In genomic region chr16:29810699-29811169, GRCh38 we compare ENCODE assay signal across 8 cellular contexts. TPM values are rescaled to one million over a fixed set of nuclear protein-coding genes. Genes with fewer than 3 reads are reported as not detected.
DNase-seq lines count a peak whose midpoint lies in the region; TF ChIP-seq lines count a peak whose summit lies in the region.

No MANE protein-coding gene starts in this region.

- H4K20me1 ChIP-seq in OCI-LY1 (ENCODE audit: insufficient read depth, low read length) = no peaks in the 10 kb centered on the region

- peaks cover 3 to 28% (median 4%) of the 10 kb centered on the region in 3 donors for H3K36me3 Mint-ChIP-seq in CD8-positive, alpha-beta memory T cell
- H3K36me3 Mint-ChIP-seq in endodermal cell (ENCODE audit: low read depth) = peaks cover 22% of the 10 kb centered on the region

- no peak overlapping the region for H2BK120ac ChIP-seq in trophoblast cell (ENCODE audit: insufficient read depth, low read length, poor library complexity)

- H3K36me3 ChIP-seq in CD8-positive, alpha-beta memory T cell (ENCODE audit: insufficient read depth, low read length) = peaks cover 5% of the 10 kb centered on the region
- H3K36me3 ChIP-seq in OCI-LY1 (ENCODE audit: insufficient read depth, low read length) = peaks cover 36% of the 10 kb centered on the region
- peaks cover 25% of the 10 kb centered on the region for H3K36me3 ChIP-seq in endodermal cell (ENCODE audit: control insufficient read depth, insufficient read depth, low read length)
- H3K36me3 ChIP-seq in trophoblast cell (ENCODE audit: control insufficient read depth in 1 of 2, insufficient read depth in 2 of 2, low read length in 2 of 2) = peaks cover 23 to 25% of the 10 kb centered on the region in 2 experiments

- H3K27ac ChIP-seq in CD8-positive, alpha-beta memory T cell (ENCODE audit: low read depth, low read length) = peak overlapping the region; percentile 79
- no peak overlapping the region for H3K27ac ChIP-seq in OCI-LY1 (ENCODE audit: low read depth, low read length, poor library complexity, severe bottlenecking)
- H3K27ac ChIP-seq in endodermal cell (ENCODE audit: low read depth, low read length) = peak overlapping the region; percentile 3
- H3K27ac ChIP-seq in trophoblast cell (ENCODE audit: low read depth, low read length) = peak overlapping the region; percentile 44

- no peak overlapping the region for H4K12ac ChIP-seq in trophoblast cell (ENCODE audit: low read depth, low read length)

- peak overlapping the region; percentile 15 for H3K18ac ChIP-seq in trophoblast cell (ENCODE audit: low read length)

- CTCF ChIA-PET in CD8-positive, alpha-beta memory T cell (lab: Charles Lee) = interaction anchor here (1.1 to 5.0 kb wide), 3 partner anchors 8 to 110 kb away, joined by 7 to 92 read pairs (median 11); partner anchors contain the start of genes MVP and PAGR1

- no peaks in the 10 kb centered on the region for H3K9me3 ChIP-seq in CD8-positive, alpha-beta memory T cell (ENCODE audit: low read length)
- H3K9me3 ChIP-seq in OCI-LY1 (ENCODE audit: low read length) (no peaks in the 10 kb centered on the region), endodermal cell (ENCODE audit: control insufficient read depth, low read length) (no peaks in the 10 kb centered on the region), trophoblast cell (ENCODE audit: insufficient read depth, low read depth, low read length) (peaks cover 4% of the 10 kb centered on the region)

- 13 to 18% methylated on average over 6 to 9 of the region's 9 CpGs for WGBS in endodermal cell (ENCODE audit: insufficient coverage in 1 of 2, insufficient read length in 1 of 2), 2 experiments
- no CpG with 5 or more reads among the region's 9 CpGs for WGBS in trophoblast cell (ENCODE audit: extremely low coverage, insufficient coverage, insufficient read length)

- no peak overlapping the region for H4K8ac ChIP-seq in trophoblast cell (ENCODE audit: low read depth, low read length)

- no peak for DNase-seq in CD8-positive, alpha-beta memory T cell
- DNase-seq in endodermal cell (peak; percentile 59), trophoblast cell (no peak), dedifferentiated amniotic fluid mesenchymal stem cell (ENCODE audit: extremely low spot score) (no peak)
- DNase-seq in stimulated activated CD4-positive, alpha-beta T cell treated with anti-CD3 and anti-CD28 coated beads, Interleukin-4, amount 100 ng/mL, for 4 hours = no peak
- no peak for DNase-seq in stimulated activated CD4-positive, alpha-beta T cell treated with anti-CD3 and anti-CD28 coated beads, Interleukin-15, amount 100 ng/mL, for 24 hours
- no peak for DNase-seq in stimulated activated CD4-positive, alpha-beta T cell treated with anti-CD3 and anti-CD28 coated beads, Interleukin-2, amount 100 ng/mL, for 48 hours

- H3K79me2 ChIP-seq in OCI-LY1 (ENCODE audit: insufficient read depth, low read length) (no peaks in the 10 kb centered on the region), trophoblast cell (ENCODE audit: control insufficient read depth, insufficient read depth, low read length, poor library complexity) (peaks cover 20% of the 10 kb centered on the region)

- H2AFZ ChIP-seq in OCI-LY1 (ENCODE audit: low read length) = no peak overlapping the region
- H2AFZ ChIP-seq in trophoblast cell (ENCODE audit: insufficient read depth, low read length, poor library complexity) = no peak overlapping the region

- peaks cover 0 to 2% (median 0%) of the 10 kb centered on the region in 5 donors for H3K9me3 Mint-ChIP-seq in CD8-positive, alpha-beta memory T cell
- H3K9me3 Mint-ChIP-seq in endodermal cell = no peaks in the 10 kb centered on the region

- no peak overlapping the region for H3K14ac ChIP-seq in trophoblast cell (ENCODE audit: low read length)

- peak overlapping the region; percentile 15; the same call in 1 of the 2 replicates for H3K9ac ChIP-seq in OCI-LY1 (ENCODE audit: low read length)
- no peak overlapping the region for H3K9ac ChIP-seq in endodermal cell (ENCODE audit: extremely low read depth, low read length, poor library complexity, severe bottlenecking)
- no peak overlapping the region for H3K9ac ChIP-seq in trophoblast cell (ENCODE audit: low read length)

- TF ChIP-seq CTCF in OCI-LY1 (IDR thresholded peaks at IDR 0.05; ENCODE audit: low read length) = no peak
- no peak for TF ChIP-seq CTCF in endodermal cell (conservative IDR thresholded peaks at IDR 0.05)

- peak overlapping the region; percentile 87 to 96 (median 93) for H3K4me3 Mint-ChIP-seq in CD8-positive, alpha-beta memory T cell
- peak overlapping the region; percentile 67 for H3K4me3 Mint-ChIP-seq in endodermal cell

- no peak overlapping the region for H4K91ac ChIP-seq in trophoblast cell (ENCODE audit: low read depth, low read length)

- H3K9me2 ChIP-seq in OCI-LY1 (ENCODE audit: low read depth, low read length) = no peaks in the 10 kb centered on the region

- H3K4me2 ChIP-seq in OCI-LY1 (ENCODE audit: low read length) = peak overlapping the region; percentile 81
- peak overlapping the region; percentile 45 for H3K4me2 ChIP-seq in trophoblast cell (ENCODE audit: low read length)

- peaks cover 48 to 70% (median 51%) of the 10 kb centered on the region in 3 donors for H3K4me1 Mint-ChIP-seq in CD8-positive, alpha-beta memory T cell
- peaks cover 47% of the 10 kb centered on the region for H3K4me1 Mint-ChIP-seq in endodermal cell

- H3K79me1 ChIP-seq in trophoblast cell (ENCODE audit: low read length) = peaks cover 24% of the 10 kb centered on the region

- POLR2A ChIA-PET in CD8-positive, alpha-beta memory T cell (lab: Charles Lee) = interaction anchor here (0.9 to 2.0 kb wide), 4 partner anchors 10 to 109 kb away, joined by 4 to 10 read pairs (median 6); partner anchors contain the start of gene MVP

- H3K27ac Mint-ChIP-seq in CD8-positive, alpha-beta memory T cell = peak overlapping the region; percentile 89 to 99 (median 97)
- peak overlapping the region; percentile 92 for H3K27ac Mint-ChIP-seq in endodermal cell

- H3F3A ChIP-seq in OCI-LY1 (ENCODE audit: insufficient read depth, low read length) = no peaks in the 10 kb centered on the region

- no peak overlapping the region for H3K4ac ChIP-seq in trophoblast cell (ENCODE audit: low read depth, low read length)

- H3K27me3 ChIP-seq in CD8-positive, alpha-beta memory T cell (ENCODE audit: insufficient read depth, low read length, poor library complexity, severe bottlenecking) = no peaks in the 10 kb centered on the region
- H3K27me3 ChIP-seq in OCI-LY1 (ENCODE audit: insufficient read depth, low read length) (no peaks in the 10 kb centered on the region), endodermal cell (ENCODE audit: control insufficient read depth, insufficient read depth, low read length, poor library complexity, severe bottlenecking) (no peaks in the 10 kb centered on the region), trophoblast cell (ENCODE audit: insufficient read depth, low read length) (no peaks in the 10 kb centered on the region)

- H2AK5ac ChIP-seq in trophoblast cell (ENCODE audit: low read length) = no peak overlapping the region

- peaks cover 49% of the 10 kb centered on the region for H3K4me1 ChIP-seq in CD8-positive, alpha-beta memory T cell (ENCODE audit: insufficient read depth, low read length)
- H3K4me1 ChIP-seq in OCI-LY1 (ENCODE audit: insufficient read depth, low read length, severe bottlenecking) = peaks cover 60% of the 10 kb centered on the region
- H3K4me1 ChIP-seq in endodermal cell (ENCODE audit: control insufficient read depth, insufficient read depth, low read length) = peaks cover 24% of the 10 kb centered on the region
- H3K4me1 ChIP-seq in trophoblast cell (ENCODE audit: control insufficient read depth in 1 of 2, insufficient read depth in 2 of 2, low read length in 2 of 2) = peaks cover 19 to 45% of the 10 kb centered on the region in 2 experiments

- no peak overlapping the region for H2BK5ac ChIP-seq in trophoblast cell (ENCODE audit: low read depth, low read length, poor library complexity)

- no peak overlapping the region for H3K23ac ChIP-seq in trophoblast cell (ENCODE audit: low read length)

- H3K4me3 ChIP-seq in CD8-positive, alpha-beta memory T cell (ENCODE audit: low read length) = peak overlapping the region; percentile 71
- H3K4me3 ChIP-seq in OCI-LY1 (ENCODE audit: low read depth, low read length, poor library complexity, severe bottlenecking) = peak overlapping the region; percentile 68
- H3K4me3 ChIP-seq in endodermal cell (ENCODE audit: low read length) = peak overlapping the region; percentile 71
- no peak overlapping the region for H3K4me3 ChIP-seq in trophoblast cell (ENCODE audit: low read depth, low read length)

- peaks cover 0 to 6% of the 10 kb centered on the region in 2 donors for H3K27me3 Mint-ChIP-seq in CD8-positive, alpha-beta memory T cell
- peaks cover 11% of the 10 kb centered on the region for H3K27me3 Mint-ChIP-seq in endodermal cell (ENCODE audit: insufficient read depth)

- no peak overlapping the region for H2BK12ac ChIP-seq in trophoblast cell (ENCODE audit: low read length)

RNA-seq across cellular contexts. Expression of gene PRRT2, which starts 1.3 kb away (rescaled TPM):
- total RNA-seq in CD8-positive, alpha-beta memory T cell = 1 to 10 TPM; 1.2 to 1.3 TPM
- 0.18 TPM for polyA plus RNA-seq in CD8-positive, alpha-beta memory T cell
- 10 to 100 TPM in 1 of 2 donors, 1 to 10 TPM in 1; 8.2 to 15.7 TPM for total RNA-seq in endodermal cell
- 77.6 TPM for polyA plus RNA-seq in endodermal cell (2013, experiment 1 of 2)
- polyA plus RNA-seq in endodermal cell (2013, experiment 2 of 2) = 65.0 TPM
- polyA plus RNA-seq in trophoblast cell (2013) = 3.9 and 4.1 TPM in 2 replicates

RNA-seq across cellular contexts. Expression of gene MAZ, which starts 4.4 kb away (rescaled TPM):
- total RNA-seq in CD8-positive, alpha-beta memory T cell = 100 to 1,000 TPM; 455 to 478 TPM
- 85.7 TPM for polyA plus RNA-seq in CD8-positive, alpha-beta memory T cell
- total RNA-seq in endodermal cell = 100 to 1,000 TPM; 320 to 325 TPM
- 377 TPM for polyA plus RNA-seq in endodermal cell (2013, experiment 1 of 2)
- 347 TPM for polyA plus RNA-seq in endodermal cell (2013, experiment 2 of 2)
- polyA plus RNA-seq in trophoblast cell (2013) = 151 and 161 TPM in 2 replicates

RNA-seq across cellular contexts. Expression of gene PAGR1, which starts 5.2 kb away (rescaled TPM):
- total RNA-seq in CD8-positive, alpha-beta memory T cell = 10 to 100 TPM; 41.9 to 44.3 TPM
- 53.1 TPM for polyA plus RNA-seq in CD8-positive, alpha-beta memory T cell
- 10 to 100 TPM; 43.0 to 65.7 TPM for total RNA-seq in endodermal cell
- polyA plus RNA-seq in endodermal cell (2013, experiment 1 of 2) = 92.4 TPM
- polyA plus RNA-seq in endodermal cell (2013, experiment 2 of 2) = 77.4 TPM
- polyA plus RNA-seq in trophoblast cell (2013) = 33.5 and 34.4 TPM in 2 replicates

RNA-seq across cellular contexts. Expression of gene MVP, which starts 9.5 kb away (rescaled TPM):
- total RNA-seq in CD8-positive, alpha-beta memory T cell = 10 to 100 TPM; 54.5 to 55.4 TPM
- 155 TPM for polyA plus RNA-seq in CD8-positive, alpha-beta memory T cell
- 1 to 10 TPM; 3.0 to 8.0 TPM for total RNA-seq in endodermal cell
- polyA plus RNA-seq in endodermal cell (2013, experiment 1 of 2) = 6.1 TPM
- polyA plus RNA-seq in endodermal cell (2013, experiment 2 of 2) = 4.1 TPM
- 24.4 and 24.5 TPM in 2 replicates for polyA plus RNA-seq in trophoblast cell (2013)

RNA-seq across cellular contexts. Expression of gene KIF22, which starts 20.2 kb away (rescaled TPM):
- 100 to 1,000 TPM; 118 to 131 TPM for total RNA-seq in CD8-positive, alpha-beta memory T cell
- polyA plus RNA-seq in CD8-positive, alpha-beta memory T cell = 61.2 TPM
- total RNA-seq in endodermal cell = 100 to 1,000 TPM in 1 of 2 donors, 10 to 100 TPM in 1; 94.7 to 130 TPM
- 146 TPM for polyA plus RNA-seq in endodermal cell (2013, experiment 1 of 2)
- 138 TPM for polyA plus RNA-seq in endodermal cell (2013, experiment 2 of 2)
- 75.9 and 76.3 TPM in 2 replicates for polyA plus RNA-seq in trophoblast cell (2013)
